Comparison of ENCODE assay signal across 8 cellular contexts in the genomic region with DNA sequence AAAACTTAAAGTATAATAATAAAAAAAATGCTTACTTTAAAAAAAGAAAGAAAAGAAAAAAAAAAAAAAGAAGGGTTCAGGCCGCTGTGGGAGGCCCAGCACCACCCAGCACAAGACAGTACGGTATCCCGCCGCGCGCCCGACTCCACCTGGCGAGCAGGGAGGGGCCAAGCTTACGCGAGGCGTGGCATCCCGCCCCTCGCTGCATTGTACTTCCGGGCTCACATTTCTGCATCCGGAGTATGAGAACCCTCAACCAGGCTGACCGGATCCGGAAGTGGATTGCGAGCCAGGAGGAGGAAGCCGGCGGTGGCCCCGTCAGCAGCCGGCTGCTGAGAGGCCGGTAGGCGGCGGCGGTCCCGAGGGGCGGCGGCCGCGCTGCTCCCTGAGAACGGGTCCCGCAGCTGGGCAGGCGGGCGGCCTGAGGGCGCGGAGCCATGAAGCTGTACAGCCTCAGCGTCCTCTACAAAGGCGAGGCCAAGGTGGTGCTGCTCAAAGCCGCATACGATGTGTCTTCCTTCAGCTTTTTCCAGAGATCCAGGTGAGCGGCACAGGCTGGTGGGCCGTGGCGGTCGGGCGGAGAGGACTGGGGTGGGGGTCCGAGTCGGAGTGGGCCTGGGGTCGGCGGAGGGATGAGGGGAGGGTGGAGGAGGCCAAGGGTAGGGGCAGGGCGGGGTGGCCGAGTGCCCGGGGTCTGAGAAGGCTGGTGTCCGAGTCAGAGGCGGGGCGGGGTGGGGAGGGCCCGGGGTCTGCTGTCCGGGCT.
DNase-seq lines count a peak whose midpoint lies in the region; ATAC-seq, FAIRE-seq and TF ChIP-seq lines count a peak whose summit lies in the region.

A gene (plus strand): TSS at position 280 of the 763 bp plus-strand sequence. CDS start 158 bp downstream, at position 438.

- H3K4me2 ChIP-seq in BLaER1, result peak within 1 kb of the TSS; percentile 90

- peaks cover 32% of the 10 kb centered on the region for H3K36me3 ChIP-seq in BLaER1

- no peaks in the 10 kb centered on the region for H3K9me3 ChIP-seq in BLaER1

- TF ChIP-seq CTCF in coronary artery (IDR thresholded peaks at IDR 0.05), result peak; percentile 33

- ATAC-seq in HG03457 (IDR thresholded peaks at IDR 0.05; ENCODE audit: unreplicated experiment), result peak; percentile 96

- H3K27me3 ChIP-seq in BLaER1 (no peaks in the 10 kb centered on the region), layer of hippocampus (ENCODE audit: control insufficient read depth, insufficient read depth, low read length) (no peaks in the 10 kb centered on the region)

- H3K4me1 ChIP-seq in BLaER1, result peaks cover 31% of the 10 kb centered on the region

- peak within 1 kb of the TSS; percentile 86 for H3K9ac ChIP-seq in BLaER1

- FAIRE-seq in GM19239 (lab: Jason Lieb, UNC), result peak; percentile 99

- peak within 1 kb of the TSS; percentile 83 for H3K27ac ChIP-seq in BLaER1
- peak within 1 kb of the TSS; percentile 47 to 91 for H3K27ac ChIP-seq in coronary artery
- peak within 1 kb of the TSS; percentile 75 for H3K27ac ChIP-seq in layer of hippocampus (ENCODE audit: low read depth, low read length)

- H3K4me3 ChIP-seq in BLaER1, result peak within 1 kb of the TSS; percentile 85
- H3K4me3 ChIP-seq in coronary artery, result peak within 1 kb of the TSS; percentile 98

- peaks cover 41% of the 10 kb centered on the region for H4K20me1 ChIP-seq in BLaER1

- DNase-seq in GM19239 (ENCODE audit: insufficient read length, low spot score) (peak; percentile 99), NCI-H524 (lab: John Stamatoyannopoulos, UW) (peak; percentile 92 to 94), coronary artery (ENCODE audit: low spot score) (peak; percentile 93)
- peak; percentile 92 for DNase-seq in activated CD4-positive, alpha-beta T cell treated with anti-CD3 and anti-CD28 coated beads for 4 hours
- DNase-seq in stimulated activated CD4-positive, alpha-beta T cell treated with anti-CD3 and anti-CD28 coated beads, Interleukin-1b, Interleukin-23, amount 100 ng/mL, for 4 hours (ENCODE audit: low read depth in 2 of 2), result peak; percentile 86 to 88

Comparison
In these comparisons a context has a peak if more than half of its experiments do, and no peak if none do; other contexts are left out.
1. Peak in every context shown above with its lines: DNase-seq, ATAC-seq, H3K4me3 ChIP-seq and H3K27ac ChIP-seq.